In the genomic region with DNA sequence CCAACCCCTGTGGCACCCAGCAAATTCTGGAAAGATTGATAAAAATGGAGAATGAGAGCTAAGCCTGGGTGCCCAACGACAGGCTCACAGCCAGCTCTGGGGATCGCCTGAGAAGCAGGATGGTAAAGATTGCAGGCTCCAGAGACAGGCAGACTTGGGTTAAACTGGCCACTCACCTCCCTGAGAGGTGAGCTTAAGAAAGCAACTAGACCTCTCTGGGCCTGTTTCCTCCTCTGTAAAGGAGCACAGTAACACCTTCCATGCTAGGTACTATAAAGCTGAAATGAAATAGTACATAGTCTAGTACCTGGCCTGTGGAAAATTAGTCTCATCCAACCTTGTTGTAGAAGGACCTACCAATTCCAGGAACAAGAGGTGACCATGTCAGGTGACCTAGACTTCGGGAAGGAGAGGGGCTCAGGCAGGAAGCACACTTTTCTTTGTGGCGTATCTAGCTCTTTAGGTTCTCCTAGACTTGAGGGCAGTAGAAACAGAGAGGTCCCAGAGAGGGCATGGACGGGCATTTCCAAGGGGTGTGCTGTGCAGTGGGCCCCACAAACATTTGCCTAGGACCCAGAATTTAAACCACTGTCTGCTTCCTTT, we compare ENCODE assay signal across 24 cellular contexts.
"Had no signal": no experiment of that assay in that cellular context is flagged by ENCODE, and none has a peak within 500 bp of the region (broad histone marks: within the 10 kb centered on the region; RNA-seq: fewer than 3 reads in every experiment).

No MANE protein-coding gene starts in this region.

- H3K9me3 ChIP-seq: adrenal gland, Peyer's patch, SJSA1 had no signal

- H3K36me3 ChIP-seq: adrenal gland, Peyer's patch, SJSA1 had no signal

- ATAC-seq: activated CD8-positive, alpha-beta T cell treated with anti-CD3 and anti-CD28 coated beads, Interleukin-2, amount 10 ng/mL, durations not matched to agents 7 days and 5 days; WTC11 had no signal

- H3K27ac ChIP-seq: adrenal gland, Peyer's patch, RWPE1, SJSA1 had no signal

- H3K36me3 Mint-ChIP-seq: activated naive CD8-positive, alpha-beta T cell treated with anti-CD3 and anti-CD28 coated beads, Interleukin-2, amount 10 ng/mL, durations not matched to agents 7 days and 5 days; WTC11 had no signal

- H3K4me1 ChIP-seq: adrenal gland, Peyer's patch, SJSA1 had no signal

- H3K27ac Mint-ChIP-seq: activated CD8-positive, alpha-beta T cell treated with anti-CD3 and anti-CD28 coated beads, Interleukin-2, amount 10 ng/mL, durations not matched to agents 7 days and 5 days; activated naive CD4-positive, alpha-beta T cell treated with anti-CD3 and anti-CD28 coated beads for 36 hours; activated naive CD8-positive, alpha-beta T cell treated with anti-CD3 and anti-CD28 coated beads, Interleukin-2, amount 10 ng/mL, durations not matched to agents 7 days and 5 days; T-helper 1 cell treated with Interleukin-12 subunit alpha and Interleukin-12 subunit beta and Interleukin-4 antibody, amounts not matched to agents 30 μg/mL and 1 μg/mL, for 36 hours; WTC11 had no signal

- H3K4me3 Mint-ChIP-seq: activated CD8-positive, alpha-beta T cell treated with anti-CD3 and anti-CD28 coated beads, Interleukin-2, amount 10 ng/mL, durations not matched to agents 7 days and 5 days; activated naive CD4-positive, alpha-beta T cell treated with anti-CD3 and anti-CD28 coated beads for 36 hours; activated naive CD8-positive, alpha-beta T cell treated with anti-CD3 and anti-CD28 coated beads, Interleukin-2, amount 10 ng/mL, durations not matched to agents 7 days and 5 days; T-helper 1 cell treated with Interleukin-12 subunit alpha and Interleukin-12 subunit beta and Interleukin-4 antibody, amounts not matched to agents 30 μg/mL and 1 μg/mL, for 36 hours; WTC11 had no signal

- H3K27me3 ChIP-seq: adrenal gland, Peyer's patch, SJSA1 had no signal

- DNase-seq: activated CD4-positive, alpha-beta T cell treated with anti-CD3 and anti-CD28 coated beads for 48 hours; activated CD4-positive, alpha-beta T cell treated with anti-CD3 and anti-CD28 coated beads, Interleukin-2, amount 50 U/mL, for 4 hours; activated CD4-positive, CD25-positive, alpha-beta regulatory T cell treated with anti-CD3 and anti-CD28 coated beads, Interleukin-2, amount 50 U/mL, for 72 hours; activated CD8-positive, alpha-beta memory T cell treated with anti-CD3 and anti-CD28 coated beads, Interleukin-2, amount 50 U/mL, for 48 hours; activated CD8-positive, alpha-beta T cell treated with anti-CD3 and anti-CD28 coated beads, Interleukin-2, amount 10 ng/mL, durations not matched to agents 7 days and 5 days; activated gamma-delta T cell; activated naive CD4-positive, alpha-beta T cell treated with anti-CD3 and anti-CD28 coated beads for 36 hours; activated naive CD8-positive, alpha-beta T cell treated with anti-CD3 and anti-CD28 coated beads, Interleukin-2, amount 10 ng/mL, durations not matched to agents 7 days and 5 days; activated T-cell treated with anti-CD3 and anti-CD28 coated beads, Interleukin-2, amount 50 U/mL, for 1 hour; adrenal gland; anterior cingulate cortex; Karpas-422; NCI-H1092; NCI-H1930; NCI-H2107; NCI-H2171 treated with DMSO at 0.1 percent for 48 hours; NCI-H226; NCI-H510A; Peyer's patch; SHP77 had no signal

- H3K9me3 Mint-ChIP-seq: activated naive CD4-positive, alpha-beta T cell treated with anti-CD3 and anti-CD28 coated beads for 36 hours; T-helper 1 cell treated with Interleukin-12 subunit alpha and Interleukin-12 subunit beta and Interleukin-4 antibody, amounts not matched to agents 30 μg/mL and 1 μg/mL, for 36 hours had no signal

- H3K4me1 Mint-ChIP-seq: activated naive CD8-positive, alpha-beta T cell treated with anti-CD3 and anti-CD28 coated beads, Interleukin-2, amount 10 ng/mL, durations not matched to agents 7 days and 5 days had no signal

- H3K4me3 ChIP-seq: adrenal gland, Peyer's patch, SJSA1 had no signal
